22 cellular contexts compared by ENCODE assay signal in genomic region chr7:132221356-132221755, GRCh38.
A peak's percentile ranks its signal among the peaks of the same experiment; 100 is the strongest.
DNase-seq lines count a peak whose midpoint lies in the region; ATAC-seq and TF ChIP-seq lines count a peak whose summit lies in the region.
"Had no signal": no experiment of that assay in that cellular context is flagged by ENCODE, and none has a peak within 500 bp of the region (broad histone marks: within the 10 kb centered on the region; RNA-seq: fewer than 3 reads in every experiment).

No MANE protein-coding gene starts in this region.

- TF ChIP-seq CTCF in epithelial cell of esophagus (IDR thresholded peaks at IDR 0.05; ENCODE audit: insufficient read depth, low read depth, low read length, missing control alignments): no peak
- no peak for TF ChIP-seq CTCF in mucosa of descending colon (IDR thresholded peaks at IDR 0.05)

- intact Hi-C loops in mucosa of descending colon (cut with DNase I, micrococcal nuclease): no loop called here

- no peaks in the 10 kb centered on the region for H3K9me3 Mint-ChIP-seq in activated T-helper 17 cell treated with anti-CD3 and anti-CD28 coated beads, Interleukin-2, amount 50 U/mL, for 72 hours
- H3K9me3 Mint-ChIP-seq: CD4-positive, alpha-beta memory T cell had no signal

- H3K9me3 ChIP-seq in mucosa of descending colon: no peaks in the 10 kb centered on the region
- H3K9me3 ChIP-seq: BLaER1, MG63 had no signal

- no peak overlapping the region for H3K4me3 ChIP-seq in epithelial cell of esophagus (ENCODE audit: low read length)
- no peak overlapping the region for H3K4me3 ChIP-seq in mucosa of descending colon
- H3K4me3 ChIP-seq: BLaER1, K562, MG63, SK-N-MC had no signal

- no peaks in the 10 kb centered on the region for H3K4me1 Mint-ChIP-seq in activated T-helper 17 cell treated with anti-CD3 and anti-CD28 coated beads, Interleukin-2, amount 50 U/mL, for 72 hours
- H3K4me1 Mint-ChIP-seq: CD4-positive, alpha-beta memory T cell had no signal

- no peaks in the 10 kb centered on the region for H3K36me3 Mint-ChIP-seq in activated T-helper 17 cell treated with anti-CD3 and anti-CD28 coated beads, Interleukin-2, amount 50 U/mL, for 72 hours (ENCODE audit: low read depth)
- H3K36me3 Mint-ChIP-seq: CD4-positive, alpha-beta memory T cell had no signal

- no peaks in the 10 kb centered on the region for H3K4me1 ChIP-seq in mucosa of descending colon (ENCODE audit: low read depth)
- H3K4me1 ChIP-seq: BLaER1 had no signal

- H3K27ac Mint-ChIP-seq in activated T-helper 17 cell treated with anti-CD3 and anti-CD28 coated beads, Interleukin-2, amount 50 U/mL, for 72 hours: no peak overlapping the region
- H3K27ac Mint-ChIP-seq: CD4-positive, alpha-beta memory T cell had no signal

- DNase-seq in DMS53 (lab: John Stamatoyannopoulos, UW): peak; percentile 21
- no peak for DNase-seq in DMS53 treated with DMSO at 0.1 percent for 48 hours (lab: John Stamatoyannopoulos, UW; ENCODE audit: unreplicated experiment)
- DNase-seq in epithelial cell of esophagus (ENCODE audit: low read depth): peak; percentile 59
- peak in 1 of 3 donors; percentile 23 for DNase-seq in mucosa of descending colon
- DNase-seq in NCI-H1694 treated with DMSO at 0.1 percent for 48 hours (lab: John Stamatoyannopoulos, UW): no peak
- DNase-seq in DMS79 (lab: John Stamatoyannopoulos, UW): no peak
- DNase-seq in activated naive CD4-positive, alpha-beta T cell treated with anti-CD3 and anti-CD28 coated beads, Interleukin-2, amount 50 U/mL, for 16 hours: no peak
- DNase-seq: ACHN; CD4-positive, alpha-beta memory T cell; GDM1; MG63; NCI-H1417; NCI-H187 treated with DMSO at 0.1 percent for 48 hours; NCI-H2107; NCI-H446 treated with DMSO at 0.1 percent for 48 hours; NCI-H526 treated with DMSO at 0.1 percent for 48 hours; SHP77 treated with DMSO at 0.1 percent for 48 hours had no signal

- H3K27me3 Mint-ChIP-seq in activated T-helper 17 cell treated with anti-CD3 and anti-CD28 coated beads, Interleukin-2, amount 50 U/mL, for 72 hours: no peaks in the 10 kb centered on the region

- peak; percentile 61 for ATAC-seq in mucosa of descending colon
- ATAC-seq in activated T-helper 17 cell treated with anti-CD3 and anti-CD28 coated beads, Interleukin-2, amount 50 U/mL, for 72 hours (replicated peaks): no peak
- ATAC-seq: HepG2, K562 had no signal

- H3K36me3 ChIP-seq in mucosa of descending colon (ENCODE audit: low read depth): no peaks in the 10 kb centered on the region
- H3K36me3 ChIP-seq: BLaER1, MG63 had no signal

- H3K4me3 Mint-ChIP-seq in activated T-helper 17 cell treated with anti-CD3 and anti-CD28 coated beads, Interleukin-2, amount 50 U/mL, for 72 hours: no peak overlapping the region
- H3K4me3 Mint-ChIP-seq: CD4-positive, alpha-beta memory T cell had no signal

Comparison
In these comparisons a context has a peak if more than half of its experiments do, and no peak if none do; other contexts are left out.
1. DNase-seq: peak in DMS53 (single experiment) and epithelial cell of esophagus (single experiment); none in DMS53 treated with DMSO at 0.1 percent for 48 hours (single experiment), NCI-H1694 treated with DMSO at 0.1 percent for 48 hours (single experiment), DMS79 (single experiment) and activated naive CD4-positive, alpha-beta T cell treated with anti-CD3 and anti-CD28 coated beads, Interleukin-2, amount 50 U/mL, for 16 hours (single experiment).